Comparison of ENCODE assay signal across 8 cellular contexts in the genomic region with DNA sequence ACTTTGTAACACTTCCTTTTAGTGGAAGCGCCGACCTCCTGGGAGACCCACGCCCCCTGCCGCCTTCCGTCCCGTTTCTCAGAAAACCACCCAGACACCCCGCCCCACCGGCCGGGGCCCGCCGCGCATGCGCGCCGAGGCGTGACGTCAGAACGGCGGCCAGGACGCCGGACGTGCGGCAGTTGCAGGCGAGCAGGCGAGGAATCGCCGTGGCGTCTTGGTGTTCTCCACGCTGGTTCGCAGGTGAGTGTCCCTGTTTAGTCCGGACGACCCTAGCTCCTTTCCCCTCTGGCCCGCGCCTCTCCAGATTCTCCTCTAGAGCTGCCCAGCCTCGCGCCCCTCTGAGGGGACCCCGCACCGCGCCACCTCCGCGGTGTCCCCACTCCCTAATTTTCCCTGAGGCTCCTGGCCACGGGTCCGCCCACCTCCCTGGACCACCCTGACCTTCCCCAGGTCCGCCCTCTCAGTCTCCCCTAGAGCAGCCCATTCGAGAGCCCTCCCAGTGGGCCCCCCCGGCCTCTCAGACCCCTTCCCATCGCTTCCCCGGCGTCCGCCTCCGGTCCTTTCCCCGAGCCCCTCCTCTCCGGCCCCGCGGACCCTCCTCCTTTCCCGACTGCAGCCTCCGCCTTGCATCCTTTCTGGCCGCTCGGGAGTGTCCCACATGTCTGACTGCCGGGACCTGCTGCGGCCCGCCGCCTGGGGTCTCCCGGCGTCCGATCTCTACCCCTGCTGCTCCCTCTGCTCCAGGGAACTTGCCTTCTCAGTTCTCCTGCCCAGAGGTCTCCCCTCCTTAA. TPM values are rescaled to one million over a fixed set of nuclear protein-coding genes. Genes with fewer than 3 reads are reported as not detected.
A peak's percentile ranks its signal among the peaks of the same experiment; 100 is the strongest.
DNase-seq lines count a peak whose midpoint lies in the region; ATAC-seq and TF ChIP-seq lines count a peak whose summit lies in the region.

A gene with protein sequence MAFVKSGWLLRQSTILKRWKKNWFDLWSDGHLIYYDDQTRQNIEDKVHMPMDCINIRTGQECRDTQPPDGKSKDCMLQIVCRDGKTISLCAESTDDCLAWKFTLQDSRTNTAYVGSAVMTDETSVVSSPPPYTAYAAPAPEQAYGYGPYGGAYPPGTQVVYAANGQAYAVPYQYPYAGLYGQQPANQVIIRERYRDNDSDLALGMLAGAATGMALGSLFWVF (plus strand): TSS at position 181 of the 794 bp plus-strand sequence. CDS start 15,606 bp downstream, outside the sequence.

- H3K27ac ChIP-seq in stomach smooth muscle (ENCODE audit: low read length): peak within 1 kb of the TSS; percentile 89

- H3K9ac ChIP-seq in stomach smooth muscle (ENCODE audit: low read length in 2 of 2): peak within 1 kb of the TSS; percentile 90 to 92

- DNase-seq in Daoy (ENCODE audit: low read depth) (peak; percentile 93), SHP77 (lab: John Stamatoyannopoulos, UW) (peak; percentile 84 to 85), fibroblast of the conjunctiva (ENCODE audit: low read depth) (peak; percentile 79), neural crest cell (ENCODE audit: low read depth, low spot score) (peak; percentile 92)
- peak; percentile 83 for DNase-seq in Jurkat, Clone E6-1 (ENCODE audit: low read depth, low spot score)
- DNase-seq in activated effector memory CD4-positive, alpha-beta T cell treated with Interleukin-2 at 50 U/mL for 16 hours: peak; percentile 92

- peak within 1 kb of the TSS; percentile 96 for H3K4me3 Mint-ChIP-seq in neural crest cell

- ATAC-seq in GM21619 (IDR thresholded peaks at IDR 0.05; ENCODE audit: unreplicated experiment): peak; percentile 73

- peaks cover 32% of the 10 kb centered on the region for H3K4me1 Mint-ChIP-seq in neural crest cell

- peaks cover 5% of the 10 kb centered on the region for H3K4me1 ChIP-seq in stomach smooth muscle (ENCODE audit: control insufficient read depth, insufficient read depth, low read length)

- peak; percentile 55 for TF ChIP-seq CTCF in neural crest cell (conservative IDR thresholded peaks at IDR 0.05)

- H3K36me3 Mint-ChIP-seq in neural crest cell (ENCODE audit: low read depth): peaks cover 2% of the 10 kb centered on the region

- H3K4me3 ChIP-seq in Jurkat, Clone E6-1 (ENCODE audit: low read length): peak within 1 kb of the TSS; percentile 87
- peak within 1 kb of the TSS; percentile 93 for H3K4me3 ChIP-seq in stomach smooth muscle (ENCODE audit: low read length in 2 of 2)

- H3K27me3 Mint-ChIP-seq in neural crest cell (ENCODE audit: low read depth): no peaks in the 10 kb centered on the region

- no peaks in the 10 kb centered on the region for H3K27me3 ChIP-seq in stomach smooth muscle (ENCODE audit: control insufficient read depth in 1 of 2, insufficient read depth in 2 of 2, low read length in 2 of 2)

- H3K9me3 ChIP-seq in stomach smooth muscle (ENCODE audit: control insufficient read depth in 2 of 2, low read length in 2 of 2): no peaks in the 10 kb centered on the region

- no peaks in the 10 kb centered on the region for H3K9me3 Mint-ChIP-seq in neural crest cell

- no peaks in the 10 kb centered on the region for H3K36me3 ChIP-seq in stomach smooth muscle (ENCODE audit: control insufficient read depth in 2 of 2, insufficient read depth in 2 of 2, low read length in 2 of 2)

- peak within 1 kb of the TSS; percentile 91 for H3K27ac Mint-ChIP-seq in neural crest cell (ENCODE audit: unreplicated experiment)

RNA-seq across cellular contexts. Expression of the gene that starts here (rescaled TPM):
- 70.5 and 91.5 TPM in 2 replicates for total RNA-seq in Daoy (2014; rRNA removed; shearing (Covaris generic))
- polyA plus RNA-seq in Jurkat, Clone E6-1 (2012; ENCODE audit: insufficient read depth, insufficient read length): 65.9 TPM
- 44.6 and 44.9 TPM in 2 replicates for total RNA-seq in neural crest cell

Comparison
In these comparisons a context has a peak if more than half of its experiments do, and no peak if none do; other contexts are left out.
1. Peak in every context shown above with its lines: DNase-seq, ATAC-seq, H3K4me3 ChIP-seq and H3K27ac ChIP-seq.